In the genomic region with DNA sequence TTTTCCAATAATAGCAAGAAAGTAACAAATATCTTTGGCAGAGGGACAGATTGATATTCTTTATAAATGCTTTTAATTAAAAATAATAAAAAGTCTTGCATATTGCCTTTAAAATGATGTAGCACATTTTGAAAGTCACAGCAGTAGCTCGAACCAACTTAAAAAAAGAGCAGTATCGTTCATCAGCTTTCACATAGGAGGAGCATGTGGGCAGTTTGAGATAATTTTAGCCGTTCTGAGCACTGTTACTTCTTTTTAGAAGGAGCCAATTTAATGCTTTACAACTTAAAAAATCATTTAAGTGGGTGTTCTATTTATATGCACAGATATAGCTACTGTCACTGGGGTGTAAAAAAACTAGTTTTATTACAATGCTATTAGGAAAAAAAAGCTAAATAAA, we compare ENCODE assay signal across 7 cellular contexts.
"Had no signal": no experiment of that assay in that cellular context is flagged by ENCODE, and none has a peak within 500 bp of the region (broad histone marks: within the 10 kb centered on the region; RNA-seq: fewer than 3 reads in every experiment).

No MANE protein-coding gene starts in this region.

- DNase-seq: GM23248, GOT3, H7, H9, HCEC 1CT, HFFc6 had no signal

- H3K27ac Mint-ChIP-seq: GM23338, H9, HFFc6 had no signal

- H3K4me3 Mint-ChIP-seq: GM23338, H9, HFFc6 had no signal

- H3K4me1 Mint-ChIP-seq: GM23338, H9 had no signal
